Comparison of ENCODE assay signal across 13 cellular contexts in genomic region chr5:142900926-142901325, GRCh38.
DNase-seq lines count a peak whose midpoint lies in the region; ATAC-seq and TF ChIP-seq lines count a peak whose summit lies in the region.
"Had no signal": no experiment of that assay in that cellular context is flagged by ENCODE, and none has a peak within 500 bp of the region (broad histone marks: within the 10 kb centered on the region; RNA-seq: fewer than 3 reads in every experiment).

No MANE protein-coding gene starts in this region.

- H3K4me1 ChIP-seq in SK-N-SH (ENCODE audit: control insufficient read depth in 1 of 2, insufficient read depth in 2 of 2, low read depth in 1 of 2, low read length in 1 of 2) (peaks cover 3 to 8% of the 10 kb centered on the region in 2 experiments; a peak in 2 of 4 replicates), gastrocnemius medialis (no peaks in the 10 kb centered on the region)

- 73% methylated on average over 5 of the region's 5 CpGs for WGBS in SK-N-SH (ENCODE audit: low lambda C conversion rate)

- peak overlapping the region; percentile 42 for H3K27ac Mint-ChIP-seq in osteocyte (ENCODE audit: unreplicated experiment)
- H3K27ac Mint-ChIP-seq: activated naive CD8-positive, alpha-beta T cell treated with anti-CD3 and anti-CD28 coated beads for 36 hours had no signal

- no peaks in the 10 kb centered on the region for H3K79me2 ChIP-seq in SK-N-SH (ENCODE audit: insufficient read depth)

- ATAC-seq in HG03025 (IDR thresholded peaks at IDR 0.05; ENCODE audit: low FRiP score, unreplicated experiment): no peak
- no peak for ATAC-seq in gastrocnemius medialis
- ATAC-seq: sciatic nerve had no signal

- in situ Hi-C loops in gastrocnemius medialis (cut with MboI; ENCODE audit: low sequenced_read_pairs in 4 of 4): loop anchor here in 1 of 4 donors (25.0 kb wide), 1 partner anchor 1261 kb away; the partner anchor contains the start of genes KCTD16 and YIPF5

- CTCF ChIA-PET in SK-N-SH (lab: Yijun Ruan, JAX): interaction anchor here (2.5 to 6.1 kb wide), 2 partner anchors 12 to 187 kb away, joined by 15 to 51 read pairs; no protein-coding TSS in a partner anchor

- TF ChIP-seq POLR2A in gastrocnemius medialis (IDR thresholded peaks at IDR 0.05): no peak

- H3K36me3 ChIP-seq in SK-N-SH (replicated peaks in 1 of 2; ENCODE audit: control insufficient read depth in 1 of 2, insufficient read depth in 2 of 2, low read length in 1 of 2): peaks cover under 1 to 68% of the 10 kb centered on the region in 2 experiments
- peaks cover 0 to 21% of the 10 kb centered on the region in 2 donors for H3K36me3 ChIP-seq in gastrocnemius medialis

- H4K20me1 ChIP-seq in SK-N-SH (ENCODE audit: insufficient read depth): no peaks in the 10 kb centered on the region

- H3K9me3 ChIP-seq in SK-N-SH (no peaks in the 10 kb centered on the region), gastrocnemius medialis (no peaks in the 10 kb centered on the region)

- POLR2A ChIA-PET in SK-N-SH (lab: Yijun Ruan, JAX): no interaction called here

- H3K9me3 Mint-ChIP-seq in osteocyte (ENCODE audit: unreplicated experiment): no peaks in the 10 kb centered on the region
- H3K9me3 Mint-ChIP-seq: activated naive CD8-positive, alpha-beta T cell treated with anti-CD3 and anti-CD28 coated beads for 36 hours had no signal

- H3K27ac ChIP-seq in SK-N-SH (ENCODE audit: low read depth in 2 of 2, low read length in 1 of 2): no peak overlapping the region
- no peak overlapping the region for H3K27ac ChIP-seq in gastrocnemius medialis

- H3K4me3 ChIP-seq in SK-N-SH (ENCODE audit: low read depth in 2 of 2, low read length in 1 of 2) (no peak overlapping the region), fibroblast of mammary gland (ENCODE audit: control insufficient read depth, low read depth, low read length) (no peak overlapping the region), gastrocnemius medialis (no peak overlapping the region)

- H2AFZ ChIP-seq in SK-N-SH (ENCODE audit: low read depth): no peak overlapping the region

- DNase-seq in GM04503 (ENCODE audit: low read depth): peak; percentile 45
- DNase-seq in SK-N-SH: no peak
- DNase-seq in fibroblast of mammary gland (ENCODE audit: low read depth): peak; percentile 60
- no peak for DNase-seq in osteocyte (ENCODE audit: extremely low spot score, unreplicated experiment)
- DNase-seq in OCI-M1 (lab: John Stamatoyannopoulos, UW): no peak
- no peak for DNase-seq in gastrocnemius medialis
- no peak for DNase-seq in NCI-H2029 treated with DMSO at 0.1 percent for 48 hours (lab: John Stamatoyannopoulos, UW)
- DNase-seq: activated naive CD8-positive, alpha-beta T cell treated with anti-CD3 and anti-CD28 coated beads for 36 hours; COR-L47; NCI-H2227 treated with DMSO at 0.1 percent for 48 hours; RPMI8226 had no signal

- H3K9me2 ChIP-seq in SK-N-SH: no peaks in the 10 kb centered on the region

- no peak for TF ChIP-seq RAD21 in SK-N-SH (IDR thresholded peaks at IDR 0.05; ENCODE audit: low read length)

- peaks cover 22% of the 10 kb centered on the region for H3K4me1 Mint-ChIP-seq in osteocyte (ENCODE audit: unreplicated experiment)

- TF ChIP-seq EP300 in SK-N-SH (IDR thresholded peaks at IDR 0.05; ENCODE audit: borderline replicate concordance in 1 of 2, low read depth in 1 of 2, low read length in 1 of 2): no peak

- TF ChIP-seq CTCF in SK-N-SH (IDR thresholded peaks at IDR 0.05) (no peak), fibroblast of mammary gland (conservative IDR thresholded peaks at IDR 0.05; ENCODE audit: control insufficient read depth, insufficient read depth, low read depth, low read length) (no peak), osteocyte (IDR thresholded peaks at IDR 0.05) (no peak), gastrocnemius medialis (IDR thresholded peaks at IDR 0.05 in 4 of 5, conservative IDR thresholded peaks at IDR 0.05 in 1 of 5) (no peak)

- no peak overlapping the region for H3K4me3 Mint-ChIP-seq in osteocyte (ENCODE audit: unreplicated experiment)
- H3K4me3 Mint-ChIP-seq: activated naive CD8-positive, alpha-beta T cell treated with anti-CD3 and anti-CD28 coated beads for 36 hours had no signal

- H3K4me2 ChIP-seq in SK-N-SH: no peak overlapping the region

- intact Hi-C loops in gastrocnemius medialis (cut with DNase I; ENCODE audit: low total_unique reads): no loop called here

- no peak overlapping the region for H3K9ac ChIP-seq in SK-N-SH

- peaks cover 16% of the 10 kb centered on the region for H3K36me3 Mint-ChIP-seq in osteocyte (ENCODE audit: unreplicated experiment)

- peaks cover 6% of the 10 kb centered on the region for H3F3A ChIP-seq in SK-N-SH (replicated peaks; ENCODE audit: insufficient read depth)

- H3K27me3 ChIP-seq in SK-N-SH (ENCODE audit: insufficient read depth): no peaks in the 10 kb centered on the region
- H3K27me3 ChIP-seq in gastrocnemius medialis: no peaks in the 10 kb centered on the region

- no peaks in the 10 kb centered on the region for H3K27me3 Mint-ChIP-seq in osteocyte (ENCODE audit: unreplicated experiment)
- H3K27me3 Mint-ChIP-seq: activated naive CD8-positive, alpha-beta T cell treated with anti-CD3 and anti-CD28 coated beads for 36 hours had no signal

TF ChIP-seq in SK-N-SH, 30 proteins besides CTCF, POLR2A, EP300 and RAD21:
- TF ChIP-seq EZH2phosphoT487 (IDR thresholded peaks at IDR 0.05; ENCODE audit: borderline replicate concordance, low read depth) (no peak), MXI1 (IDR thresholded peaks at IDR 0.05; ENCODE audit: low read depth, low read length) (no peak), GATA2 (CRISPR knock-in tag; IDR thresholded peaks at IDR 0.05) (no peak), NRF1 (IDR thresholded peaks at IDR 0.05; ENCODE audit: low read depth, low read length) (no peak), USF2 (IDR thresholded peaks at IDR 0.05; ENCODE audit: borderline replicate concordance, low read depth, low read length) (no peak), RCOR1 (IDR thresholded peaks at IDR 0.05; ENCODE audit: low read length) (no peak), TCF12 (IDR thresholded peaks at IDR 0.05) (0 out of 2 replicates have a peak, but pooled peaks have one; percentile 4)
- TF ChIP-seq, protein P1, sequence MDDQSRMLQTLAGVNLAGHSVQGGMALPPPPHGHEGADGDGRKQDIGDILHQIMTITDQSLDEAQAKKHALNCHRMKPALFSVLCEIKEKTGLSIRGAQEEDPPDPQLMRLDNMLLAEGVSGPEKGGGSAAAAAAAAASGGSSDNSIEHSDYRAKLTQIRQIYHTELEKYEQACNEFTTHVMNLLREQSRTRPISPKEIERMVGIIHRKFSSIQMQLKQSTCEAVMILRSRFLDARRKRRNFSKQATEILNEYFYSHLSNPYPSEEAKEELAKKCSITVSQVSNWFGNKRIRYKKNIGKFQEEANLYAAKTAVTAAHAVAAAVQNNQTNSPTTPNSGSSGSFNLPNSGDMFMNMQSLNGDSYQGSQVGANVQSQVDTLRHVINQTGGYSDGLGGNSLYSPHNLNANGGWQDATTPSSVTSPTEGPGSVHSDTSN (IDR thresholded peaks at IDR 0.05): no peak

Comparison
In these comparisons a context has a peak if more than half of its experiments do, and no peak if none do; other contexts are left out.
1. DNase-seq: peak in GM04503 (single experiment) and fibroblast of mammary gland (single experiment); none in SK-N-SH (single experiment), osteocyte (single experiment), OCI-M1 (single experiment), gastrocnemius medialis (0 of 2) and NCI-H2029 treated with DMSO at 0.1 percent for 48 hours (single experiment).